7 cellular contexts compared by ENCODE assay signal in genomic region chr7:76294344-76295024, GRCh38. TPM values are rescaled to one million over a fixed set of nuclear protein-coding genes. Genes with fewer than 3 reads are reported as not detected.
DNase-seq lines count a peak whose midpoint lies in the region; ATAC-seq and TF ChIP-seq lines count a peak whose summit lies in the region.

No MANE protein-coding gene starts in this region.

- no peaks in the 10 kb centered on the region for H3K27me3 ChIP-seq in cardiac muscle cell
- no peaks in the 10 kb centered on the region for H3K27me3 ChIP-seq in trophoblast cell (ENCODE audit: insufficient read depth, low read length)

- H3K4me2 ChIP-seq in trophoblast cell (ENCODE audit: low read length) = peak overlapping the region; percentile 34

- peak overlapping the region; percentile 39 for H3K18ac ChIP-seq in trophoblast cell (ENCODE audit: low read length)

- no peak overlapping the region for H3K4me3 ChIP-seq in cardiac muscle cell
- no peak overlapping the region for H3K4me3 ChIP-seq in trophoblast cell (ENCODE audit: low read depth, low read length)

- H3K79me1 ChIP-seq in trophoblast cell (ENCODE audit: low read length) = peaks cover 40% of the 10 kb centered on the region

- H3K4ac ChIP-seq in trophoblast cell (ENCODE audit: low read depth, low read length) = peak overlapping the region; percentile 71

- H3K36me3 ChIP-seq in cardiac muscle cell (no peaks in the 10 kb centered on the region), trophoblast cell (ENCODE audit: control insufficient read depth in 1 of 2, insufficient read depth in 2 of 2, low read length in 2 of 2) (no peaks in the 10 kb centered on the region)

- no peak overlapping the region for H3K9ac ChIP-seq in trophoblast cell (ENCODE audit: low read length)

- peak overlapping the region; percentile 66 for H2BK120ac ChIP-seq in trophoblast cell (ENCODE audit: insufficient read depth, low read length, poor library complexity)

- H3K27ac ChIP-seq in cardiac muscle cell (peak overlapping the region; percentile 63), trophoblast cell (ENCODE audit: low read depth, low read length) (peak overlapping the region; percentile 77)

- peak overlapping the region; percentile 64 for H4K8ac ChIP-seq in trophoblast cell (ENCODE audit: low read depth, low read length)

- H3K14ac ChIP-seq in trophoblast cell (ENCODE audit: low read length) = peak overlapping the region; percentile 70

- H3K79me2 ChIP-seq in trophoblast cell (ENCODE audit: control insufficient read depth, insufficient read depth, low read length, poor library complexity) = peaks cover 5% of the 10 kb centered on the region

- WGBS in trophoblast cell (ENCODE audit: extremely low coverage, insufficient coverage, insufficient read length) = no CpG with 5 or more reads among the region's 20 CpGs

- DNase-seq in H4 (ENCODE audit: low spot score) (peak; percentile 97), NCI-H2171 treated with DMSO at 0.1 percent for 48 hours (lab: John Stamatoyannopoulos, UW) (peak; percentile 94), amniotic epithelial cell (ENCODE audit: low read depth) (peak; percentile 96), cardiac muscle cell (ENCODE audit: low read depth in 1 of 2, low spot score in 1 of 2) (peak; percentile 86 to 98), trophoblast cell (peak; percentile 98 to 99)

- H3K4me1 ChIP-seq in cardiac muscle cell (ENCODE audit: low read depth) (peaks cover 4% of the 10 kb centered on the region), trophoblast cell (ENCODE audit: control insufficient read depth in 1 of 2, insufficient read depth in 2 of 2, low read length in 2 of 2) (peaks cover 40 to 50% of the 10 kb centered on the region in 2 experiments)

- no peak overlapping the region for H3K23ac ChIP-seq in trophoblast cell (ENCODE audit: low read length)

- H2BK5ac ChIP-seq in trophoblast cell (ENCODE audit: low read depth, low read length, poor library complexity) = peak overlapping the region; percentile 68

- peak overlapping the region; percentile 64 for H2AK5ac ChIP-seq in trophoblast cell (ENCODE audit: low read length)

- peak overlapping the region; percentile 97 for H4K91ac ChIP-seq in trophoblast cell (ENCODE audit: low read depth, low read length)

- no peak for ATAC-seq in HG03520 (IDR thresholded peaks at IDR 0.05; ENCODE audit: unreplicated experiment)
- no peak for ATAC-seq in HG03280 (IDR thresholded peaks at IDR 0.05; ENCODE audit: unreplicated experiment)

- no peaks in the 10 kb centered on the region for H3K9me3 ChIP-seq in cardiac muscle cell (ENCODE audit: low read depth)
- H3K9me3 ChIP-seq in trophoblast cell (ENCODE audit: insufficient read depth, low read depth, low read length) = no peaks in the 10 kb centered on the region

- H2AFZ ChIP-seq in trophoblast cell (ENCODE audit: insufficient read depth, low read length, poor library complexity) = peak overlapping the region; percentile 69

- TF ChIP-seq CTCF in cardiac muscle cell (IDR thresholded peaks at IDR 0.05; ENCODE audit: low read depth, low read length) = no peak

- peak overlapping the region; percentile 83 for H2BK12ac ChIP-seq in trophoblast cell (ENCODE audit: low read length)

- no peak overlapping the region for H4K12ac ChIP-seq in trophoblast cell (ENCODE audit: low read depth, low read length)

RNA-seq across cellular contexts. Expression of gene HSPB1, which starts 8.0 kb away (rescaled TPM):
- total RNA-seq in H4 (2014; rRNA removed; shearing (Covaris generic)) = 57.6 and 97.6 TPM in 2 replicates
- total RNA-seq in cardiac muscle cell = 1,267 and 1,807 TPM in 2 replicates
- polyA plus RNA-seq in cardiac muscle cell = 2,642 and 3,793 TPM in 2 replicates
- polyA plus RNA-seq in trophoblast cell (2013) = 1,533 and 1,664 TPM in 2 replicates

Comparison
In these comparisons a context has a peak if more than half of its experiments do, and no peak if none do; other contexts are left out.
1. RNA of gene HSPB1, which starts 8.0 kb away (total RNA-seq): 1,267 to 1,807 TPM in cardiac muscle cell; 57.6 to 97.6 TPM in H4; every median in the first group is over 10 times any median in the second.
2. Peak in every context shown above with its lines, with median percentiles within 50 percentile points of each other: DNase-seq.